Comparison of ENCODE assay signal across 1 cellular context in genomic region chr3:94413721-94414106, GRCh38.
TF ChIP-seq lines count a peak whose summit lies in the region.

No MANE protein-coding gene starts in this region.

TF ChIP-seq in WTC11, 78 proteins besides CTCF, POLR2A, EP300 and RAD21 (continued from another document):
- TF ChIP-seq ATF6 (CRISPR knock-in tag; IDR thresholded peaks at IDR 0.05) (no peak), ZNF232 (CRISPR knock-in tag; IDR thresholded peaks at IDR 0.05) (no peak)
